In genomic region chr19:57363734-57364181, GRCh38 we compare ENCODE assay signal across 1 cellular context.
TF ChIP-seq lines count a peak whose summit lies in the region.

No MANE protein-coding gene starts in this region.

TF ChIP-seq in GM23338, 12 proteins besides CTCF, POLR2A, EP300 and RAD21 (continued from another document):
- TF ChIP-seq REST (IDR thresholded peaks at IDR 0.05; ENCODE audit: unreplicated experiment): no peak
- no peak for TF ChIP-seq POLR2AphosphoS5 (IDR thresholded peaks at IDR 0.05; ENCODE audit: low read depth)
- no peak for TF ChIP-seq CREB1 (CRISPR knock-in tag; IDR thresholded peaks at IDR 0.05; ENCODE audit: low read depth)
- TF ChIP-seq JUNB (IDR thresholded peaks at IDR 0.05; ENCODE audit: unreplicated experiment): no peak
- no peak for TF ChIP-seq ZNF462 (CRISPR knock-in tag; IDR thresholded peaks at IDR 0.05)
- no peak for TF ChIP-seq STAT1 (IDR thresholded peaks at IDR 0.05; ENCODE audit: unreplicated experiment)
- no peak for TF ChIP-seq NANOG (IDR thresholded peaks at IDR 0.05; ENCODE audit: borderline replicate concordance)
- no peak for TF ChIP-seq ZNF331 (CRISPR knock-in tag; IDR thresholded peaks at IDR 0.05; ENCODE audit: low read depth)
